ENCODE assay signal across 8 cellular contexts in the genomic region with DNA sequence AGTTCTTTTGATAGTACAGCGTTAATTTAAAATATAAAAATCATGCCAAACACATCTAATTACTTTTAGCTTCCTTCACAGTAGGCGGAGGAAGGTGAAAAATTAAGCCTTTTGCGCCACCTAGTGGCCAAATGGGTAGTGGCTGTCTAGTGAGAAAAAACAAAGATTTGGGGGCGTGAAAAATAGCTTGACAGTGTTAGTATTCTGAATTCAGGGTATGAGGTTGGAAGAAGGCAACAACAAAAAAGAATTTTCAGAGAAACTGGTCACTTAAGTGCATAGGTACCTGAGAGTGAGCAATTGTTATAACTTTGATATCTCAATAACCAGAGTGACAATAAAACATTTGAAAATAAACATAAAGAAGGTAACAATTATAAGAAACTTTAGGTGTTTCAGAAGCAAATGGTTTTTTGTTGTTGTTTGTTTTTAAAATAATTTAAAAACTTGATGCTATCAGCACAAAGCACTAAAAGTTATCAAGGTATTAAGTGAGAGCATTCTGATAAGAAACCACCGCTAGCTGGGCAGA. TPM values are rescaled to one million over a fixed set of nuclear protein-coding genes. Genes with fewer than 3 reads are reported as not detected.
A peak's percentile ranks its signal among the peaks of the same experiment; 100 is the strongest.
DNase-seq lines count a peak whose midpoint lies in the region; ATAC-seq, FAIRE-seq and TF ChIP-seq lines count a peak whose summit lies in the region.

No MANE protein-coding gene starts in this region.

- no peak overlapping the region for H3K4me3 ChIP-seq in PC-9
- H3K4me3 ChIP-seq in fibroblast of lung (replicated peaks in 1 of 4; ENCODE audit: control extremely low read depth in 1 of 4, insufficient read depth in 1 of 4, low read depth in 3 of 4, low read length in 4 of 4): no peak overlapping the region
- H3K4me3 ChIP-seq in neural progenitor cell: no peak overlapping the region

- H3K36me3 ChIP-seq in PC-9 (ENCODE audit: low read depth) (no peaks in the 10 kb centered on the region), fibroblast of lung (ENCODE audit: control insufficient read depth, insufficient read depth, low read length) (no peaks in the 10 kb centered on the region), neural progenitor cell (no peaks in the 10 kb centered on the region)

- H3F3A ChIP-seq in PC-9 (ENCODE audit: insufficient read depth, low read depth) (no peaks in the 10 kb centered on the region), neural progenitor cell (ENCODE audit: low read depth) (no peaks in the 10 kb centered on the region)

- H3K79me2 ChIP-seq in PC-9 (ENCODE audit: low read depth): no peaks in the 10 kb centered on the region
- H3K79me2 ChIP-seq in fibroblast of lung (ENCODE audit: control insufficient read depth, insufficient read depth, low read length): no peaks in the 10 kb centered on the region
- no peaks in the 10 kb centered on the region for H3K79me2 ChIP-seq in neural progenitor cell (ENCODE audit: low read depth)

- CTCF ChIA-PET in PC-9 (lab: Charles Lee): interaction anchor here (0.6 to 2.2 kb wide), 15 partner anchors 14 to 1143 kb away, joined by 3 to 49 read pairs (median 4); partner anchors contain the start of genes PSMB9, TAP1 and TAP2

- peaks cover 15% of the 10 kb centered on the region for H3K27me3 Mint-ChIP-seq in neural progenitor cell (ENCODE audit: insufficient read depth, low read depth)

- H3K27ac ChIP-seq in PC-9: no peak overlapping the region
- H3K27ac ChIP-seq in fibroblast of lung (ENCODE audit: insufficient read depth, low read length): no peak overlapping the region
- H3K27ac ChIP-seq in neural progenitor cell: no peak overlapping the region
- H3K27ac ChIP-seq in substantia nigra (ENCODE audit: low read depth, low read length, poor library complexity, severe bottlenecking): no peak overlapping the region

- no peaks in the 10 kb centered on the region for H3K36me3 Mint-ChIP-seq in neural progenitor cell

- H3K4me1 ChIP-seq in PC-9 (replicated peaks; ENCODE audit: insufficient read depth): no peaks in the 10 kb centered on the region
- no peaks in the 10 kb centered on the region for H3K4me1 ChIP-seq in fibroblast of lung (ENCODE audit: control insufficient read depth, extremely low read depth, insufficient read depth, low read length)
- H3K4me1 ChIP-seq in neural progenitor cell: no peaks in the 10 kb centered on the region

- no peak overlapping the region for H3K27ac Mint-ChIP-seq in neural progenitor cell

- no peak for DNase-seq in D721Med (ENCODE audit: insufficient read length, low spot score)
- DNase-seq in HT-29 (ENCODE audit: low spot score): peak; percentile 88
- DNase-seq in PC-9: peak; percentile 55 to 67
- DNase-seq in activated T-cell treated with anti-CD3 and anti-CD28 coated beads, Interleukin-2, amount 50 U/mL, for 1 hour: peak; percentile 85
- peak; percentile 53 to 77 for DNase-seq in fibroblast of lung (ENCODE audit: low read depth in 2 of 2)
- peak; percentile 85 for DNase-seq in neural progenitor cell (ENCODE audit: low spot score)
- DNase-seq in substantia nigra (lab: John Stamatoyannopoulos, UW): peak in 38 of 49 donors; percentile 6 to 82 (median 60)

- no peaks in the 10 kb centered on the region for H3K4me1 Mint-ChIP-seq in neural progenitor cell

- intact Hi-C loops in PC-9 (cut with micrococcal nuclease; ENCODE audit: unreplicated experiment): loop anchor here (1.0 to 10.0 kb wide), 6 partner anchors 30 to 1322 kb away; partner anchors contain the start of genes ATP6V1G2 and TAP2

- no peak overlapping the region for H3K4me2 ChIP-seq in PC-9
- no peak overlapping the region for H3K4me2 ChIP-seq in fibroblast of lung (ENCODE audit: extremely low read depth, insufficient read depth, low read length)
- H3K4me2 ChIP-seq in neural progenitor cell: no peak overlapping the region

- no TSS peak for BruUV-seq in PC-9 (replicated peaks; lab: Mats Ljungman, UMichigan)

- no peak for FAIRE-seq in D721Med (lab: Jason Lieb, UNC)

- no peaks in the 10 kb centered on the region for H3K9me2 ChIP-seq in PC-9 (ENCODE audit: insufficient read depth)

- no peaks in the 10 kb centered on the region for H3K27me3 ChIP-seq in PC-9 (ENCODE audit: insufficient read depth, low read depth)
- peaks cover 8% of the 10 kb centered on the region for H3K27me3 ChIP-seq in fibroblast of lung (ENCODE audit: control insufficient read depth, insufficient read depth, low read length)
- H3K27me3 ChIP-seq in neural progenitor cell: peaks cover 60% of the 10 kb centered on the region

- no peak overlapping the region for H3K9ac ChIP-seq in fibroblast of lung (ENCODE audit: insufficient read depth, low read length)
- H3K9ac ChIP-seq in neural progenitor cell: no peak overlapping the region

- POLR2A ChIA-PET in PC-9 (lab: Charles Lee; ENCODE audit: unreplicated experiment): interaction anchor here (0.6 kb wide), 1 partner anchor 83 kb away, joined by 4 read pairs; no protein-coding TSS in a partner anchor

- peaks cover 7% of the 10 kb centered on the region for H3K9me3 Mint-ChIP-seq in neural progenitor cell

- H4K20me1 ChIP-seq in PC-9 (ENCODE audit: insufficient read depth) (no peaks in the 10 kb centered on the region), fibroblast of lung (ENCODE audit: control insufficient read depth, extremely low read depth, insufficient read depth, low read length) (no peaks in the 10 kb centered on the region), neural progenitor cell (ENCODE audit: low read depth) (no peaks in the 10 kb centered on the region)

- H2AFZ ChIP-seq in PC-9 (no peak overlapping the region), fibroblast of lung (ENCODE audit: low read length) (no peak overlapping the region), neural progenitor cell (replicated peaks) (no peak overlapping the region)

- TF ChIP-seq CTCF in D721Med (IDR thresholded peaks at IDR 0.05; ENCODE audit: insufficient read depth, missing control alignments) (peak; percentile 96), PC-9 (conservative IDR thresholded peaks at IDR 0.05) (peak; percentile 95), fibroblast of lung (conservative IDR thresholded peaks at IDR 0.05 in 1 of 2, IDR thresholded peaks at IDR 0.05 in 1 of 2; ENCODE audit: low read depth in 1 of 2, low read length in 2 of 2) (peak; percentile 86 to 92), neural progenitor cell (IDR thresholded peaks at IDR 0.05) (peak; percentile 99)

- ATAC-seq in GM21390 (IDR thresholded peaks at IDR 0.05; ENCODE audit: unreplicated experiment): no peak

- H3K9me3 ChIP-seq in PC-9 (ENCODE audit: insufficient read depth, low read depth) (no peaks in the 10 kb centered on the region), fibroblast of lung (ENCODE audit: control insufficient read depth, insufficient read depth, low read depth, low read length) (no peaks in the 10 kb centered on the region), neural progenitor cell (ENCODE audit: low read depth) (no peaks in the 10 kb centered on the region)

- no peak overlapping the region for H3K4me3 Mint-ChIP-seq in neural progenitor cell

RNA-seq across cellular contexts. Expression of gene PSMB9, which starts 14.3 kb away (rescaled TPM):
- total RNA-seq in HT-29 (2014; rRNA removed; shearing (Covaris generic)): 2.1 and 4.4 TPM in 2 replicates
- 37.6 and 48.4 TPM in 2 replicates for total RNA-seq in PC-9 (2021)
- total RNA-seq in fibroblast of lung: 54.7 and 64.4 TPM in 2 replicates
- polyA plus RNA-seq in fibroblast of lung: 43.0 and 75.0 TPM in 2 replicates
- 50.9 and 86.2 TPM in 2 replicates for polyA plus RNA-seq in fibroblast of lung (2012)
- 28.1 and 89.4 TPM in 2 replicates for polyA minus RNA-seq in fibroblast of lung (ENCODE audit: low replicate concordance)
- not detected in 2 replicates for total RNA-seq in neural progenitor cell (ENCODE audit: low replicate concordance)

RNA-seq across cellular contexts. Expression of gene TAP1, which starts 14.8 kb away (rescaled TPM):
- 15.2 and 20.9 TPM in 2 replicates for total RNA-seq in HT-29 (2014; rRNA removed; shearing (Covaris generic))
- total RNA-seq in PC-9 (2021) (23.1 and 23.4 TPM in 2 replicates), fibroblast of lung (66.8 and 107 TPM in 2 replicates), neural progenitor cell (ENCODE audit: low replicate concordance) (6.2 and 6.5 TPM in 2 replicates)
- 30.7 and 31.4 TPM in 2 replicates for polyA plus RNA-seq in fibroblast of lung
- 33.7 and 39.7 TPM in 2 replicates for polyA plus RNA-seq in fibroblast of lung (2012)
- 91.4 and 92.5 TPM in 2 replicates for polyA minus RNA-seq in fibroblast of lung (ENCODE audit: low replicate concordance)

RNA-seq across cellular contexts. Expression of gene PSMB8, which starts 24.5 kb away (rescaled TPM):
- 27.1 and 29.3 TPM in 2 replicates for total RNA-seq in HT-29 (2014; rRNA removed; shearing (Covaris generic))
- total RNA-seq in PC-9 (2021) (70.8 and 101 TPM in 2 replicates), fibroblast of lung (72.9 and 77.3 TPM in 2 replicates), neural progenitor cell (ENCODE audit: low replicate concordance) (2.0 and 2.2 TPM in 2 replicates)
- polyA plus RNA-seq in fibroblast of lung: 77.1 and 80.0 TPM in 2 replicates
- polyA plus RNA-seq in fibroblast of lung (2012): 86.8 and 93.4 TPM in 2 replicates
- polyA minus RNA-seq in fibroblast of lung (ENCODE audit: low replicate concordance): 35.2 and 47.9 TPM in 2 replicates

RNA-seq across cellular contexts. Expression of gene TAP2, which starts 29.8 kb away (rescaled TPM):
- total RNA-seq in HT-29 (2014; rRNA removed; shearing (Covaris generic)): 50.3 and 54.9 TPM in 2 replicates
- total RNA-seq in PC-9 (2021) (70.6 and 91.2 TPM in 2 replicates), fibroblast of lung (14.1 and 27.7 TPM in 2 replicates), neural progenitor cell (ENCODE audit: low replicate concordance) (2.8 and 2.9 TPM in 2 replicates)
- polyA plus RNA-seq in fibroblast of lung: 18.6 and 20.7 TPM in 2 replicates
- 30.1 and 35.5 TPM in 2 replicates for polyA plus RNA-seq in fibroblast of lung (2012)
- polyA minus RNA-seq in fibroblast of lung (ENCODE audit: low replicate concordance): 39.1 and 91.6 TPM in 2 replicates

RNA-seq across cellular contexts. Expression of gene HLA-DOB, which starts 51.5 kb away (rescaled TPM):
- total RNA-seq in HT-29 (2014; rRNA removed; shearing (Covaris generic)): not detected in 2 replicates
- total RNA-seq in PC-9 (2021): 3.4 and 4.3 TPM in 2 replicates
- total RNA-seq in fibroblast of lung: under 0.01 and 0.26 TPM in 2 replicates
- polyA plus RNA-seq in fibroblast of lung: 0.16 and 0.49 TPM in 2 replicates
- polyA plus RNA-seq in fibroblast of lung (2012): 0.10 and 0.28 TPM in 2 replicates
- polyA minus RNA-seq in fibroblast of lung (ENCODE audit: low replicate concordance): not detected in 2 replicates
- total RNA-seq in neural progenitor cell (ENCODE audit: low replicate concordance): 2.6 TPM in 1 of 2 replicates, not detected in the other
